Comparison of ENCODE assay signal across 8 cellular contexts in the genomic region with DNA sequence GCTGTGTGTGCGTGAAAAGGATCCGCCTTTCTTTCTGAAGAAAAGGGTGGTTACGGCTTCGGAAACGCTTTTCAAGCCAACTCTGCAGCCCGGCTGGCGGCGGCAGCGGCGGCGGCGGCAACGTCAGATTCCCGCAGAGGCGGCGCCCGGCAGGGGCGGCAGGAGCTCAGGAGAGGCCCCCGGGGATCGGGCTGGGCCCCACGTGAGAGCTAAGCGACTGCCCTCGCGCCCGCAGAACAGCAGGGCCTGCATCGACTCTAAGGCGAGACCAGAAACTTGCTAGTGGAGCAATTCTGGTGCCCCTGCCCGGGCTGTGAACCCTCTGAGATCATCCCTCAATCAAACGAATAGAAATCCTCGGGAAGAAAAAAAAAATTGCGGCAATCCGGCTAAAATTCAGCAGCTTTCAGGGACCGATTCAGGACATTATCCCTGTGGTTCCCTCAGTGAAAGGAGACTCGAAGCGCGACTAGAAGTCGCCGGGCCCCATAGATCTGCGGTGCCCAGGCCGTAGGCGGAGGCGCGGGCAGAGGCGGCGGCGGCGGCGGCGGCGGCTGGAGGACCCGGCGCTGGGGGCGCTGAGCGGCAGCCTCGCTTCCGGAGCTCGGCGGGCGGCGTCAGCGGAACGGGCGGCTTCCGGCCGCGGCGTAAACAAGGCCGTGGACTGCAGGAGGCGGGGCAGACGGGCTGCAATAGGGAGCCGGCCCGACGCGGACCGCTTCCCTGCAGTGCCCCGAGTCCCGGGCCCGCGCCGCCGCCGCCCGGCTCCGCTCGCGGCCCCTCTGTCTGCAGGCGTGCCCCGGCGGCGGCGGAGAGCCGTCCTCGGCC. TPM values are rescaled to one million over a fixed set of nuclear protein-coding genes. Genes with fewer than 3 reads are reported as not detected.
DNase-seq lines count a peak whose midpoint lies in the region; ATAC-seq and TF ChIP-seq lines count a peak whose summit lies in the region.

A gene with protein sequence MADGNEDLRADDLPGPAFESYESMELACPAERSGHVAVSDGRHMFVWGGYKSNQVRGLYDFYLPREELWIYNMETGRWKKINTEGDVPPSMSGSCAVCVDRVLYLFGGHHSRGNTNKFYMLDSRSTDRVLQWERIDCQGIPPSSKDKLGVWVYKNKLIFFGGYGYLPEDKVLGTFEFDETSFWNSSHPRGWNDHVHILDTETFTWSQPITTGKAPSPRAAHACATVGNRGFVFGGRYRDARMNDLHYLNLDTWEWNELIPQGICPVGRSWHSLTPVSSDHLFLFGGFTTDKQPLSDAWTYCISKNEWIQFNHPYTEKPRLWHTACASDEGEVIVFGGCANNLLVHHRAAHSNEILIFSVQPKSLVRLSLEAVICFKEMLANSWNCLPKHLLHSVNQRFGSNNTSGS (plus strand): TSS at position 681 of the 828 bp plus-strand sequence. CDS start 316 bp downstream, outside the sequence.

- H3K4me3 ChIP-seq in GM12865 (ENCODE audit: low read depth, low read length) (peak within 1 kb of the TSS; percentile 84), ovary (peak within 1 kb of the TSS; percentile 99), thymus (ENCODE audit: low read length) (peak within 1 kb of the TSS; percentile 99)

- H3K4me1 ChIP-seq in ovary (ENCODE audit: insufficient read depth) (peaks cover 13% of the 10 kb centered on the region), thymus (ENCODE audit: control insufficient read depth, insufficient read depth, low read length) (peaks cover 13% of the 10 kb centered on the region)

- H3K4me1 Mint-ChIP-seq in glutamatergic neuron (ENCODE audit: low read depth, unreplicated experiment): peaks cover 1% of the 10 kb centered on the region

- peak within 1 kb of the TSS; percentile 84 to 97 for H3K27ac ChIP-seq in ovary
- H3K27ac ChIP-seq in thymus (ENCODE audit: low read depth): peak within 1 kb of the TSS; percentile 100

- H3K9me3 ChIP-seq in ovary (no peaks in the 10 kb centered on the region), thymus (ENCODE audit: control insufficient read depth) (no peaks in the 10 kb centered on the region)

- H3K36me3 ChIP-seq in ovary (no peaks in the 10 kb centered on the region), thymus (ENCODE audit: control insufficient read depth, insufficient read depth) (peaks cover 3% of the 10 kb centered on the region)

- DNase-seq in GM12865 (ENCODE audit: low read depth) (peak; percentile 95), NCI-H1048 (lab: John Stamatoyannopoulos, UW) (peak; percentile 62), SKM-1 (lab: John Stamatoyannopoulos, UW; ENCODE audit: unreplicated experiment) (peak; percentile 29), glutamatergic neuron (peak; percentile 90), ovary (peak; percentile 86 to 93 (median 89))
- DNase-seq in activated naive CD4-positive, alpha-beta T cell treated with anti-CD3 and anti-CD28 coated beads, Interleukin-2, amount 50 U/mL, for 72 hours (ENCODE audit: low spot score in 2 of 2): peak; percentile 88 to 90

- peak; percentile 92 for ATAC-seq in HG02610 (IDR thresholded peaks at IDR 0.05; ENCODE audit: unreplicated experiment)
- peak; percentile 82 to 87 for ATAC-seq in activated naive CD4-positive, alpha-beta T cell treated with anti-CD3 and anti-CD28 coated beads, Interleukin-2, amount 50 U/mL, for 72 hours

- peak within 1 kb of the TSS; percentile 93 for H3K4me3 Mint-ChIP-seq in glutamatergic neuron (ENCODE audit: unreplicated experiment)

- WGBS in ovary, 3 donors: 0 to 1% (median 0%) methylated on average over 84 to 93 of the region's 93 CpGs
- WGBS in thymus: under 1% methylated on average over 93 of the region's 93 CpGs

- H3K27me3 Mint-ChIP-seq in glutamatergic neuron (ENCODE audit: unreplicated experiment): peaks cover 13% of the 10 kb centered on the region

- peak within 1 kb of the TSS; percentile 97 to 99 for H3K27ac Mint-ChIP-seq in activated naive CD4-positive, alpha-beta T cell treated with anti-CD3 and anti-CD28 coated beads, Interleukin-2, amount 50 U/mL, for 72 hours
- peak within 1 kb of the TSS; percentile 99 for H3K27ac Mint-ChIP-seq in glutamatergic neuron (ENCODE audit: unreplicated experiment)

- H3K27me3 ChIP-seq in ovary (no peaks in the 10 kb centered on the region), thymus (ENCODE audit: control insufficient read depth, insufficient read depth) (no peaks in the 10 kb centered on the region)

- no peaks in the 10 kb centered on the region for H3K9me3 Mint-ChIP-seq in activated naive CD4-positive, alpha-beta T cell treated with anti-CD3 and anti-CD28 coated beads, Interleukin-2, amount 50 U/mL, for 72 hours
- peaks cover 15% of the 10 kb centered on the region for H3K9me3 Mint-ChIP-seq in glutamatergic neuron (ENCODE audit: unreplicated experiment)

- intact Hi-C loops in ovary (cut with DNase I): loop anchor here in 2 of 4 donors (2.0 to 10.0 kb wide), 3 partner anchors 73 to 133 kb away; a partner anchor contains a TSS

- H3K36me3 Mint-ChIP-seq in activated naive CD4-positive, alpha-beta T cell treated with anti-CD3 and anti-CD28 coated beads, Interleukin-2, amount 50 U/mL, for 72 hours: peaks cover 0 to 10% of the 10 kb centered on the region in 2 donors
- H3K36me3 Mint-ChIP-seq in glutamatergic neuron (ENCODE audit: unreplicated experiment): no peaks in the 10 kb centered on the region

- TF ChIP-seq EP300 in ovary (IDR thresholded peaks at IDR 0.05): no peak

- TF ChIP-seq POLR2A in ovary (IDR thresholded peaks at IDR 0.05): peak; percentile 74

- TF ChIP-seq CTCF in GM12865 (IDR thresholded peaks at IDR 0.05; ENCODE audit: insufficient read depth, low read depth, low read length, missing control alignments): peak; percentile 20
- no peak for TF ChIP-seq CTCF in glutamatergic neuron (IDR thresholded peaks at IDR 0.05; ENCODE audit: partially characterized antibody, unreplicated experiment)
- TF ChIP-seq CTCF in ovary (IDR thresholded peaks at IDR 0.05): peak in 1 of 3 donors; percentile 33

RNA-seq across cellular contexts. Expression of the gene that starts here (rescaled TPM):
- 10 to 100 TPM; 19.1 to 20.6 TPM for total RNA-seq in activated naive CD4-positive, alpha-beta T cell treated with anti-CD3 and anti-CD28 coated beads, Interleukin-2, amount 50 U/mL, for 72 hours
- total RNA-seq in glutamatergic neuron (ENCODE audit: unreplicated experiment) (48.7 TPM), ovary (10 to 100 TPM; 49.4 to 84.1 (median 70.1) TPM)
- polyA plus RNA-seq in ovary (10 to 100 TPM; 66.6 to 89.7 TPM), thymus (69.4 TPM)

Comparison
In these comparisons a context has a peak if more than half of its experiments do, and no peak if none do; other contexts are left out.
1. Peak in every context shown above with its lines: DNase-seq, ATAC-seq, H3K4me3 ChIP-seq and H3K27ac ChIP-seq.
2. DNase-seq: peak in every context shown above with its lines; median percentile 95 in GM12865; 90 in glutamatergic neuron; 89 in activated naive CD4-positive, alpha-beta T cell treated with anti-CD3 and anti-CD28 coated beads, Interleukin-2, amount 50 U/mL, for 72 hours; 89 in ovary; 62 in NCI-H1048; 29 in SKM-1.